7 cellular contexts compared by ENCODE assay signal in the genomic region with DNA sequence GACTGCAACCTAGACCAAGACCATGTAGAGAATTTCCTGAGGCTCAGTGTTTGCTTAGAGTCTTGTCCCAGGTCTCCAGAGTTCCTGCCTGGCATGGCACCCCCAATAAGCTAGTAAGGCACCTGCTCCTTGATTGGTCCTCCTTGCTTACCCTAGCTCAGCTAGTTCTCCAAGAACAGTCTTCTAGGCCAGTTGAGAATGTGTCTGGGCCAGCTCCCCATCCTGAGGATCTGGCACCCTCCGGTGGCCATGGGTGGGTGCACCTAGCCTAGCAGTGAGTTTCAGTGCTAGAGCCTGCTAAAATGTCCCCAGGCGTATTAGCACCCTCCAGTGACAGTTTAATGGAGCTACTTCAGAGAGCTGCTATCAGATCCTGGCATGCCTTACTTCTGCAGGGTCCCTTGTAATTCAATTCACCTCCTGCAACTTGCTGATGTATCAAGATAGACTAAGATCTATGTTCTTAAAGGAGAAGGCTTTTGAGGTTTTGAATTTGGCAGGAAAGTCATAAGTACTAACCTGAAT. TPM values are rescaled to one million over a fixed set of nuclear protein-coding genes. Genes with fewer than 3 reads are reported as not detected.
DNase-seq lines count a peak whose midpoint lies in the region; ATAC-seq, FAIRE-seq and TF ChIP-seq lines count a peak whose summit lies in the region.

No MANE protein-coding gene starts in this region.

- POLR2A ChIA-PET in Panc1 (lab: Charles Lee) = interaction anchor here (0.6 kb wide), 1 partner anchor 632 kb away, joined by 3 read pairs; no protein-coding TSS in a partner anchor

- WGBS in hepatocyte (ENCODE audit: low lambda C conversion rate, missing lambda C conversion rate) = 8% methylated on average over 2 of the region's 2 CpGs

- in situ Hi-C loops in Panc1 (cut with HindIII; ENCODE audit: low pct_unique_long_range_greater_than_20kb, low sequenced_read_pairs) = no loop called here

- H3K4me3 ChIP-seq in GM06990 (replicated peaks; ENCODE audit: low read depth, low read length) (no peak overlapping the region), Panc1 (ENCODE audit: low read depth in 2 of 2, low read length in 2 of 2) (no peak overlapping the region), hepatocyte (no peak overlapping the region)

- TF ChIP-seq CTCF in GM06990 (IDR thresholded peaks at IDR 0.05; ENCODE audit: insufficient read depth, low read length, poor library complexity, severe bottlenecking) = peak; percentile 99
- peak; percentile 90 for TF ChIP-seq CTCF in Panc1 (IDR thresholded peaks at IDR 0.05)
- TF ChIP-seq CTCF in hepatocyte (IDR thresholded peaks at IDR 0.05; ENCODE audit: poor library complexity) = peak; percentile 68

- no peak overlapping the region for H3K4me2 ChIP-seq in hepatocyte

- no peaks in the 10 kb centered on the region for H3K9me3 ChIP-seq in Panc1 (ENCODE audit: control insufficient read depth, insufficient read depth, low read depth, low read length)
- no peaks in the 10 kb centered on the region for H3K9me3 ChIP-seq in hepatocyte (ENCODE audit: low read depth)

- no peak overlapping the region for H2AFZ ChIP-seq in hepatocyte

- CTCF ChIA-PET in Panc1 (lab: Charles Lee) = interaction anchor here (0.6 to 1.5 kb wide), 8 partner anchors 17 to 474 kb away, joined by 3 to 20 read pairs (median 4); partner anchors contain the start of gene BRIP1

- H3K27me3 ChIP-seq in GM06990 (replicated peaks; ENCODE audit: control insufficient read depth, insufficient read depth, low read length) (no peaks in the 10 kb centered on the region), Panc1 (ENCODE audit: control insufficient read depth, insufficient read depth, low read length) (no peaks in the 10 kb centered on the region), hepatocyte (no peaks in the 10 kb centered on the region)

- no peaks in the 10 kb centered on the region for H4K20me1 ChIP-seq in hepatocyte (ENCODE audit: insufficient read depth, poor library complexity, severe bottlenecking)

- ATAC-seq in GM21576 (IDR thresholded peaks at IDR 0.05; ENCODE audit: unreplicated experiment) = peak; percentile 98
- ATAC-seq in Panc1 = peak; percentile 98

- DNase-seq in GM06990 (ENCODE audit: extremely low read depth, insufficient read length) (peak; percentile 83), HTR-8/SVneo (ENCODE audit: insufficient read length, low spot score) (peak; percentile 91), Panc1 (ENCODE audit: low read depth, low spot score) (peak; percentile 82), activated T-helper 1 cell treated with Interleukin-2 at 50 U/mL for 16 hours (ENCODE audit: low read depth) (peak; percentile 2), hepatocyte (ENCODE audit: low spot score) (peak; percentile 83)
- DNase-seq in stimulated activated CD4-positive, alpha-beta T cell treated with anti-CD3 and anti-CD28 coated beads, TNF-alpha, amount 100 ng/mL, for 4 hours (ENCODE audit: low read depth in 3 of 3) = peak; percentile 2 to 7 (median 7)

- no peaks in the 10 kb centered on the region for H3K9me2 ChIP-seq in hepatocyte (replicated peaks; ENCODE audit: insufficient read depth)

- no TSS peak for BruUV-seq in Panc1 (replicated peaks; lab: Mats Ljungman, UMichigan)

- peaks cover 4% of the 10 kb centered on the region; the same call in 1 of the 2 replicates for H3K4me1 ChIP-seq in Panc1 (ENCODE audit: control insufficient read depth, insufficient read depth, low read length)
- peaks cover 8% of the 10 kb centered on the region for H3K4me1 ChIP-seq in hepatocyte (ENCODE audit: insufficient read depth)

- H3K27ac ChIP-seq in Panc1 (ENCODE audit: low read length) = no peak overlapping the region
- H3K27ac ChIP-seq in hepatocyte = no peak overlapping the region

- H3K36me3 ChIP-seq in GM06990 (ENCODE audit: control insufficient read depth, insufficient read depth, low read length) = no peaks in the 10 kb centered on the region
- H3K36me3 ChIP-seq in Panc1 (ENCODE audit: control insufficient read depth, insufficient read depth, low read length) = no peaks in the 10 kb centered on the region
- H3K36me3 ChIP-seq in hepatocyte (replicated peaks; ENCODE audit: insufficient read depth, low read depth) = no peaks in the 10 kb centered on the region

- H3K79me2 ChIP-seq in hepatocyte = no peaks in the 10 kb centered on the region

- intact Hi-C loops in Panc1 (cut with micrococcal nuclease; ENCODE audit: unreplicated experiment) = no loop called here

- no peak for FAIRE-seq in HTR-8/SVneo (lab: Jason Lieb, UNC)

RNA-seq across cellular contexts. Expression of gene MED13, which starts 44.4 kb away (rescaled TPM):
- total RNA-seq in Panc1 (2021; ENCODE audit: unreplicated experiment) = 69.5 TPM
- 13.2 TPM for polyA plus RNA-seq in Panc1 (2012; ENCODE audit: insufficient read length)
- 49.7 and 51.2 TPM in 2 replicates for total RNA-seq in hepatocyte
- 4.7 and 6.6 TPM in 2 replicates for polyA plus RNA-seq in hepatocyte

Comparison
In these comparisons a context has a peak if more than half of its experiments do, and no peak if none do; other contexts are left out.
1. DNase-seq: peak in every context shown above with its lines; median percentile 91 in HTR-8/SVneo; 83 in GM06990; 83 in hepatocyte; 82 in Panc1; 7 in stimulated activated CD4-positive, alpha-beta T cell treated with anti-CD3 and anti-CD28 coated beads, TNF-alpha, amount 100 ng/mL, for 4 hours; 2 in activated T-helper 1 cell treated with Interleukin-2 at 50 U/mL for 16 hours.